Comparison of ENCODE assay signal across 9 cellular contexts in the genomic region with DNA sequence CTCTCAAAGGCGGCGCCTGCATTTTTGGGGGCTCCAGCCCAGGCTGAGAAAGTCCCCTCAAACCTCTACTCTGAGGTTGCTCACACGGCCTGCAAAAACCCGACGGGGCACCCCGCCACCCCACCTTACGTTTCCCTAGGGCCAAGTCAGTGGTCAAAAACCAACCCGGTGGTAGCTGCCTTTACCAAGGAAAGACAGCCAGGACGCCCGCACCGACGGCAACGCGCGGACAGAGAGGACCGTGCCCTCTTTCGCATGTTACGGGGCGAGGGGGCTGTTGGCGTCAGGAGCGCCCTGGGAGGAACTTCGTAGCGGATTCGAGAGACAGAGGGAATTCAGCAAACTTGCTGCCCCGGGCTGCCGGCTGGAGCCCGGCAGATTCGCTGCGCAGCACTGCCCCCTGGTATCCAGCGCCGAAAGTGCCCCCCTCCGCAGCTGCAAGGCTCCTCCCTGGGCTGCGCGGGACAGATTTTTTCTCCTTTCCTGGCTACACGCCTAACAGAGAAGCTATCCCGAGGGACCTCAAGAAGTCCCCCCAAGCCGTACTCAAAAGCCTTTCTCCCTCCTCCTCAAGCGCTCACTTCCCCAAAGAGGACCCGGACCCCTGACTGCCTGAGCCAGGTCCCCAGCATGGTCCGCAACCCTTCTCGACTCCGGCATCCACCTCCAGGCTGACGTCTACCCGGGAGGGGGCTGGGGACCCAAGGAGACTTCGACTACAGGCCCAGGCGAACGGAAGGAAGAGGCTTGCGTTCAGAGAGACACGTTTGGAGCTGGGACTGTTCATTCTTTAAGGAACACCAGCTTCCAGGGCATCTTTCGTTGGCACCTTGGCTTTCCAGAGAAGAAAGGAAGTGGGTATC. TPM values are rescaled to one million over a fixed set of nuclear protein-coding genes. Genes with fewer than 3 reads are reported as not detected.
DNase-seq lines count a peak whose midpoint lies in the region; ATAC-seq, FAIRE-seq and TF ChIP-seq lines count a peak whose summit lies in the region.
"Had no signal": no experiment of that assay in that cellular context is flagged by ENCODE, and none has a peak within 500 bp of the region (broad histone marks: within the 10 kb centered on the region; RNA-seq: fewer than 3 reads in every experiment).

No MANE protein-coding gene starts in this region.

- POLR2A ChIA-PET in HEK293T (lab: Yijun Ruan, JAX) = interaction anchor here (1.4 kb wide), 1 partner anchor 299 kb away, joined by 3 read pairs; no protein-coding TSS in a partner anchor

- TF ChIP-seq POLR2A in GM12891 (IDR thresholded peaks at IDR 0.05; ENCODE audit: low read depth, low read length) = no peak

- in situ Hi-C loops in Caki2 (cut with HindIII; ENCODE audit: low pct_unique_long_range_greater_than_20kb, low sequenced_read_pairs) = no loop called here

- FAIRE-seq in frontal cortex (lab: Jason Lieb, UNC) = no peak
- no peak for FAIRE-seq in GM12891 (lab: Jason Lieb, UNC)

- CTCF ChIA-PET in HEK293T (lab: Yijun Ruan, JAX) = interaction anchor here (0.6 to 2.8 kb wide), 11 partner anchors 9 to 1288 kb away, joined by 3 to 21 read pairs (median 3); no protein-coding TSS in a partner anchor

- intact Hi-C loops in posterior vena cava (cut with DNase I) = loop anchor here in 1 of 2 donors (5.0 kb wide), 1 partner anchor 368 kb away; no protein-coding TSS in a partner anchor

- peak; percentile 42 for DNase-seq in Caki2 (ENCODE audit: low read depth)
- peak; percentile 90 for DNase-seq in HEK293T (ENCODE audit: extremely low spot score)
- DNase-seq in activated CD4-positive, alpha-beta T cell treated with anti-CD3 and anti-CD28 coated beads, Interleukin-2, amount 50 U/mL, for 1 hour = peak; percentile 13
- DNase-seq in frontal cortex (ENCODE audit: low spot score in 2 of 2) = peak; percentile 73 to 82
- peak; percentile 84 for DNase-seq in posterior vena cava (ENCODE audit: low spot score)
- no peak for DNase-seq in activated gamma-delta T cell (lab: John Stamatoyannopoulos, UW)
- no peak for DNase-seq in GM12891 (ENCODE audit: insufficient read length, low spot score)

- no peak for ATAC-seq in GM21737 (IDR thresholded peaks at IDR 0.05; ENCODE audit: unreplicated experiment)

TF ChIP-seq in HEK293T, 16 proteins besides CTCF, POLR2A, EP300 and RAD21:
- TF ChIP-seq FOXK2 (IDR thresholded peaks at IDR 0.05) (no peak), TARDBP (IDR thresholded peaks at IDR 0.05) (no peak), FOXM1 (IDR thresholded peaks at IDR 0.05; ENCODE audit: borderline replicate concordance) (no peak), ELF4 (IDR thresholded peaks at IDR 0.05) (no peak), FOXA1 (IDR thresholded peaks at IDR 0.05) (no peak), ZNF384 (IDR thresholded peaks at IDR 0.05) (no peak), SP1 (IDR thresholded peaks at IDR 0.05) (no peak), HDGF (IDR thresholded peaks at IDR 0.05; ENCODE audit: borderline replicate concordance) (no peak), BHLHE40 (IDR thresholded peaks at IDR 0.05; ENCODE audit: borderline replicate concordance) (no peak), SUZ12 (IDR thresholded peaks at IDR 0.05) (no peak), ARNT (IDR thresholded peaks at IDR 0.05) (no peak), LEF1 (IDR thresholded peaks at IDR 0.05; ENCODE audit: borderline replicate concordance) (no peak)

TF ChIP-seq in GM12891, 5 proteins besides CTCF, POLR2A, EP300 and RAD21:
- TF ChIP-seq POU2F2 (IDR thresholded peaks at IDR 0.05; ENCODE audit: low read depth, low read length) (no peak), TAF1 (IDR thresholded peaks at IDR 0.05; ENCODE audit: low read depth, low read length) (no peak), SPI1 (IDR thresholded peaks at IDR 0.05; ENCODE audit: low read depth, low read length) (no peak), PAX5 (IDR thresholded peaks at IDR 0.05; ENCODE audit: insufficient read depth, low read length, severe bottlenecking) (no peak), POLR2AphosphoS5 (IDR thresholded peaks at IDR 0.05; ENCODE audit: low read depth, low read length) (no peak)
TF ChIP-seq in GM12891: peak in this region for 0.

RNA-seq across cellular contexts. Expression of a gene that starts 27.7 kb away (rescaled TPM):
- total RNA-seq in Caki2 (2014; rRNA removed; shearing (Covaris generic); ENCODE audit: low replicate concordance) = 0.27 and 0.67 TPM in 2 replicates
- 1.2 TPM for total RNA-seq in frontal cortex
- total RNA-seq in posterior vena cava = not detected
- polyA plus RNA-seq in GM12891 (2012; ENCODE audit: low read depth, missing spikeins) = not detected
- total RNA-seq: T-helper 1 cell treated with Interleukin-12 subunit alpha and Interleukin-12 subunit beta and Interleukin-4 antibody, amounts not matched to agents 30 ng/mL and 1 ng/mL, for 36 hours had no signal

RNA-seq across cellular contexts. Expression of a gene that starts 31.5 kb away (rescaled TPM):
- not detected in 2 replicates for total RNA-seq in Caki2 (2014; rRNA removed; shearing (Covaris generic); ENCODE audit: low replicate concordance)
- total RNA-seq in frontal cortex (not detected), posterior vena cava (not detected)
- not detected for polyA plus RNA-seq in GM12891 (2012; ENCODE audit: low read depth, missing spikeins)
- total RNA-seq: T-helper 1 cell treated with Interleukin-12 subunit alpha and Interleukin-12 subunit beta and Interleukin-4 antibody, amounts not matched to agents 30 ng/mL and 1 ng/mL, for 36 hours had no signal

Comparison
In these comparisons a context has a peak if more than half of its experiments do, and no peak if none do; other contexts are left out.
1. DNase-seq: peak in Caki2 (single experiment), HEK293T (single experiment), activated CD4-positive, alpha-beta T cell treated with anti-CD3 and anti-CD28 coated beads, Interleukin-2, amount 50 U/mL, for 1 hour (single experiment), frontal cortex (2 of 2) and posterior vena cava (single experiment); none in activated gamma-delta T cell (single experiment) and GM12891 (single experiment).